Comparison of ENCODE assay signal across 9 cellular contexts in genomic region chr2:190849774-190850173, GRCh38. TPM values are rescaled to one million over a fixed set of nuclear protein-coding genes. Genes with fewer than 3 reads are reported as not detected.
DNase-seq lines count a peak whose midpoint lies in the region; ATAC-seq and TF ChIP-seq lines count a peak whose summit lies in the region.
"Had no signal": no experiment of that assay in that cellular context is flagged by ENCODE, and none has a peak within 500 bp of the region (broad histone marks: within the 10 kb centered on the region; RNA-seq: fewer than 3 reads in every experiment).

No MANE protein-coding gene starts in this region.

- H3K4me3 ChIP-seq in astrocyte of the cerebellum (ENCODE audit: low read depth, low read length) = no peak overlapping the region
- H3K4me3 ChIP-seq: K562 had no signal

- in situ Hi-C loops in astrocyte of the cerebellum (cut with HindIII; ENCODE audit: low sequenced_read_pairs) = no loop called here

- ATAC-seq in foreskin keratinocyte (peak; percentile 91), HG02678 (IDR thresholded peaks at IDR 0.05; ENCODE audit: unreplicated experiment) (no peak), HG03025 (IDR thresholded peaks at IDR 0.05; ENCODE audit: low FRiP score, unreplicated experiment) (no peak)

- peaks cover 38% of the 10 kb centered on the region for H3K4me1 ChIP-seq in foreskin keratinocyte

- TF ChIP-seq CTCF in astrocyte of the cerebellum (IDR thresholded peaks at IDR 0.05; ENCODE audit: low read depth, low read length, missing control alignments) (no peak), foreskin keratinocyte (conservative IDR thresholded peaks at IDR 0.05) (no peak)

- peak overlapping the region; percentile 30 for H3K27ac ChIP-seq in foreskin keratinocyte

- DNase-seq in AG08395 (ENCODE audit: low spot score) (peak; percentile 80), HT1080 (ENCODE audit: low read depth) (peak; percentile 83), astrocyte of the cerebellum (ENCODE audit: low read depth) (peak; percentile 81), foreskin keratinocyte (peak; percentile 67 to 91), Ammon's horn (ENCODE audit: low spot score) (no peak)
- DNase-seq in activated CD4-positive, alpha-beta T cell treated with anti-CD3 and anti-CD28 coated beads for 4 hours = no peak

- H3K27me3 ChIP-seq in foreskin keratinocyte = no peaks in the 10 kb centered on the region

RNA-seq across cellular contexts. Expression of gene GLS, which starts 30.8 kb away (rescaled TPM):
- 116 and 131 TPM in 2 replicates for total RNA-seq in HT1080 (2014; rRNA removed; shearing (Covaris generic))
- 55.3 and 77.3 TPM in 2 replicates for polyA plus RNA-seq in HT1080 (2015; cell fraction: cytosol; rRNA removed)
- 268 and 287 TPM in 2 replicates for polyA plus RNA-seq in HT1080 (2015; cell fraction: nucleus; rRNA removed)
- 75.9 and 94.3 TPM in 2 replicates for total RNA-seq in foreskin keratinocyte
- polyA plus RNA-seq in foreskin keratinocyte = 15.7 and 17.1 TPM in 2 replicates

Comparison
In these comparisons a context has a peak if more than half of its experiments do, and no peak if none do; other contexts are left out.
1. DNase-seq: peak in AG08395 (single experiment), HT1080 (single experiment), astrocyte of the cerebellum (single experiment) and foreskin keratinocyte (2 of 2); none in Ammon's horn (single experiment) and activated CD4-positive, alpha-beta T cell treated with anti-CD3 and anti-CD28 coated beads for 4 hours (0 of 2).